In the genomic region with DNA sequence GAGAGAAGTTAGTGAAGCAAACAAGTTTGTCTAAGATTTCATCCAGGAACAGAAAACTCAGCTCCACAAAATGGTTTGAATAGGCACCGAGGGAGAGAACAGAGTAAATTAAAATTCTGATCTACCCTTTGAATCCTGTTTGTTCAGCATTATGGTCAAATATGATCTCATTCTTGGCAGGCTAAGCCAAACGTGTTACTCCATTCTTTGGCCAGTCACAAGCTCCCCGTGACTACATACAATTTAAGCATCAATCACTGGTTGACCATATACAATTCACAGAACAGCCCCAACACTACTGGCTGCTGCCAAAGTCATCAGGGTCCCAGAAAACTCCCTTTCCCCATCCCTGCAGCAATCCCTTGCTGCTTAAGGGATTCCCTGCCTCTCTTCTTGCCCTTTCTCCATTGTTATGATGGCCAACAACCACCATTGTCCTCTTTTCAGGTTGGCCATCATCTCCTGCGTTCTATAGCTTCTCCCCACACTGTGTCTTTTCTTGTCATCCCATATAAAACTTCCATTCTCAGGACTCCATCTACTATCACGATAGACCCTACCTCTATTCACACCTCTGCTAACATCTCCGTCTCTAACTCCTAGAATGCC, we compare ENCODE assay signal across 13 cellular contexts. TPM values are rescaled to one million over a fixed set of nuclear protein-coding genes. Genes with fewer than 3 reads are reported as not detected.
DNase-seq lines count a peak whose midpoint lies in the region; ATAC-seq and TF ChIP-seq lines count a peak whose summit lies in the region.
"Had no signal": no experiment of that assay in that cellular context is flagged by ENCODE, and none has a peak within 500 bp of the region (broad histone marks: within the 10 kb centered on the region; RNA-seq: fewer than 3 reads in every experiment).

No MANE protein-coding gene starts in this region.

- 56 to 61% (median 57%) methylated on average over 6 of the region's 6 CpGs for WGBS in stomach, 5 donors

- in situ Hi-C loops in GM13977 (cut with MboI; ENCODE audit: low pct_unique_long_range_greater_than_20kb, low sequenced_read_pairs, unreplicated experiment), result no loop called here

- H3K36me3 ChIP-seq in stomach, result no peaks in the 10 kb centered on the region

- H3K27me3 ChIP-seq in stomach, result no peaks in the 10 kb centered on the region

- DNase-seq in NCI-H2081 (lab: John Stamatoyannopoulos, UW) (peak; percentile 77 to 96), caudate nucleus (lab: John Stamatoyannopoulos, UW) (no peak), left colon (no peak), stomach (no peak), glutamatergic neuron (no peak), GM13977 (ENCODE audit: low spot score) (no peak)
- DNase-seq: Calu3, midbrain, NCI-H345, SIG-M5 had no signal

- TF ChIP-seq EP300 in stomach (IDR thresholded peaks at IDR 0.05), result no peak

- TF ChIP-seq POLR2A in stomach (IDR thresholded peaks at IDR 0.05), result no peak

- H3K27ac ChIP-seq in caudate nucleus (ENCODE audit: low read depth, low read length) (peak overlapping the region; percentile 11), stomach (peak overlapping the region; percentile 20 to 79 (median 74))

- H3K4me1 Mint-ChIP-seq in glutamatergic neuron (ENCODE audit: low read depth, unreplicated experiment), result peaks cover 11% of the 10 kb centered on the region

- peak; percentile 44 for ATAC-seq in left colon
- ATAC-seq in HG03521 (IDR thresholded peaks at IDR 0.05; ENCODE audit: unreplicated experiment), result no peak
- ATAC-seq: GM12878 had no signal

- intact Hi-C loops in left colon (cut with DNase I, micrococcal nuclease) (loop anchor here in 1 of 2 donors (5.0 kb wide), 1 partner anchor 118 kb away; no protein-coding TSS in a partner anchor), stomach (cut with DNase I; ENCODE audit: low total_unique reads) (loop anchor here (5.0 kb wide), 1 partner anchor 118 kb away; no protein-coding TSS in a partner anchor)

- peaks cover 2% of the 10 kb centered on the region for H3K27me3 Mint-ChIP-seq in glutamatergic neuron (ENCODE audit: unreplicated experiment)

- H3K9me3 ChIP-seq in stomach, result no peaks in the 10 kb centered on the region

- H3K27ac Mint-ChIP-seq in glutamatergic neuron (ENCODE audit: unreplicated experiment), result no peak overlapping the region

- no peak overlapping the region for H3K4me3 Mint-ChIP-seq in glutamatergic neuron (ENCODE audit: unreplicated experiment)

- H3K4me1 ChIP-seq in stomach, result peaks cover 12 to 78% (median 32%) of the 10 kb centered on the region in 4 donors

- H3K4me3 ChIP-seq in stomach, result no peak overlapping the region
- H3K4me3 ChIP-seq: GM12878, skin epidermis had no signal

- TF ChIP-seq CTCF in stomach (IDR thresholded peaks at IDR 0.05) (no peak), glutamatergic neuron (IDR thresholded peaks at IDR 0.05; ENCODE audit: partially characterized antibody, unreplicated experiment) (no peak), GM13977 (IDR thresholded peaks at IDR 0.05; ENCODE audit: extremely low read depth, insufficient read depth, missing control alignments) (no peak)

- H3K9me3 Mint-ChIP-seq in glutamatergic neuron (ENCODE audit: unreplicated experiment), result no peaks in the 10 kb centered on the region

- H3K36me3 Mint-ChIP-seq in glutamatergic neuron (ENCODE audit: unreplicated experiment), result no peaks in the 10 kb centered on the region

RNA-seq across cellular contexts. Expression of gene GOLIM4, which starts 46.3 kb away (rescaled TPM):
- total RNA-seq in left colon (10 to 100 TPM; 95.4 to 97.6 TPM), stomach (100 to 1,000 TPM in 1 of 5 donors, 10 to 100 TPM in 4; 23.7 to 102 (median 44.4) TPM), glutamatergic neuron (ENCODE audit: unreplicated experiment) (31.7 TPM)
- 10 to 100 TPM in 1 of 3 donors, 1 to 10 TPM in 2; 7.6 to 11.7 (median 9.0) TPM for polyA plus RNA-seq in stomach

Comparison
In these comparisons a context has a peak if more than half of its experiments do, and no peak if none do; other contexts are left out.
1. DNase-seq: peak in NCI-H2081 (2 of 2); none in caudate nucleus (0 of 61), left colon (0 of 2), stomach (single experiment), glutamatergic neuron (single experiment) and GM13977 (single experiment).